In the genomic region with DNA sequence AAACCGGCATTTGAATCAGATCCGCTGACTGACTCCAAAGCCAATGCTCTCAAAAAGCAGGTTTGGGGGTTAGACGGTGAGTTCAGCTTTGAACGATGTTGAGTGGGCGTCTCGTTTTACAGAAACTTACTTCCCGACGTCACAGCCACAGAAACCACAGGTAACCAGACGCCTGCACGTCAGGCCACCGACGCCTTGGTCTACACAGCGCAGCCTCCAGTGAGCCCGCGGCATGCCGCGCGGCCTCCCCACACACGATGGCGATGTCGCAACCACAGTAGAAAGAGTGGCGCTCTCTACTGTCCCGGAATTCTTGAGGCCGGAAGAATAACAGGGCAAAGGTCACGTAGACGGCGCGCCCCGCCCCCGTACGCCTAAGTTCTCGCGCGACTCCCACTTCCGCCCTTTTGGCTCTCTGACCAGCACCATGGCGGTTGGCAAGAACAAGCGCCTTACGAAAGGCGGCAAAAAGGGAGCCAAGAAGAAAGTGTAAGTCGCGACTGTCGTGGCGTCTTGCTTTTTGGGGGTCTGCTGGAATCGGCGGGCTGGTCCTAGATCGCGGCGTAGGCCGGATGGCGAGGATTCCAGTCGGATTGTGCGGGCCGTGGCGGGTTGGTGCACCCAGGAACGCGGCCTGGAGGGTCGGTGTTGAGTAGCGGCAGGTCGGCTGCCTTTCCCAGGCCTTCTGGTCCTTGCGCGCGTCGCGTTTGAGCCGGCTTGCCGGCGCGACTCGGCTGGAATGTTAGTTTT, we compare ENCODE assay signal across 1 cellular context.
TF ChIP-seq lines count a peak whose summit lies in the region.

A gene (plus strand): TSS at position 403 of the 750 bp plus-strand sequence. CDS start 25 bp downstream, at position 428.

TF ChIP-seq in HepG2, 621 proteins besides CTCF, POLR2A, EP300 and RAD21 (continued from another document and continues in another):
- TF ChIP-seq ZNF350 (CRISPR knock-in tag; IDR thresholded peaks at IDR 0.05; ENCODE audit: borderline replicate concordance, low read depth) (peak; percentile 99), AGO1 (IDR thresholded peaks at IDR 0.05; ENCODE audit: low read depth, low read length, poor library complexity, severe bottlenecking) (no peak), PPARG (CRISPR knock-in tag; conservative IDR thresholded peaks at IDR 0.05) (peak; percentile 94), ZNF510 (CRISPR knock-in tag; IDR thresholded peaks at IDR 0.05; ENCODE audit: low read depth) (no peak), ZNF383 (CRISPR knock-in tag; IDR thresholded peaks at IDR 0.05; ENCODE audit: borderline replicate concordance) (no peak; the same call in 1 of the 2 replicates), ZMYM2 (CRISPR knock-in tag; IDR thresholded peaks at IDR 0.05) (no peak; the same call in 1 of the 2 replicates), JUND (CRISPR knock-in tag; IDR thresholded peaks at IDR 0.05) (peak; percentile 43; the same call in 1 of the 2 replicates), ZNF839 (CRISPR knock-in tag; IDR thresholded peaks at IDR 0.05; ENCODE audit: borderline replicate concordance) (peak; percentile 96; the same call in 1 of the 2 replicates), NAIF1 (CRISPR knock-in tag; IDR thresholded peaks at IDR 0.05; ENCODE audit: borderline replicate concordance) (no peak), KLF11 (CRISPR knock-in tag; IDR thresholded peaks at IDR 0.05) (peak; percentile 78), JDP2 (CRISPR knock-in tag; IDR thresholded peaks at IDR 0.05; ENCODE audit: borderline replicate concordance) (0 out of 2 replicates have a peak, but pooled peaks have one; percentile 69), RFX3 (CRISPR knock-in tag; IDR thresholded peaks at IDR 0.05) (no peak), KAT7 (CRISPR knock-in tag; IDR thresholded peaks at IDR 0.05; ENCODE audit: borderline replicate concordance) (peak; percentile 88), LCORL (IDR thresholded peaks at IDR 0.05) (no peak), LCORL (CRISPR knock-in tag; IDR thresholded peaks at IDR 0.05) (peak; percentile 89), ZNF670 (CRISPR knock-in tag; IDR thresholded peaks at IDR 0.05; ENCODE audit: borderline replicate concordance) (peak; percentile 99), ZNF136 (CRISPR knock-in tag; IDR thresholded peaks at IDR 0.05; ENCODE audit: low read depth) (peak; percentile 79), ZNF577 (CRISPR knock-in tag; IDR thresholded peaks at IDR 0.05; ENCODE audit: borderline replicate concordance, low read depth) (no peak), ZNF44 (CRISPR knock-in tag; IDR thresholded peaks at IDR 0.05) (peak; percentile 63; the same call in 1 of the 2 replicates), ARNT2 (CRISPR knock-in tag; IDR thresholded peaks at IDR 0.05; ENCODE audit: low read depth) (peak; percentile 95; the same call in 1 of the 2 replicates)
- TF ChIP-seq, protein P1, sequence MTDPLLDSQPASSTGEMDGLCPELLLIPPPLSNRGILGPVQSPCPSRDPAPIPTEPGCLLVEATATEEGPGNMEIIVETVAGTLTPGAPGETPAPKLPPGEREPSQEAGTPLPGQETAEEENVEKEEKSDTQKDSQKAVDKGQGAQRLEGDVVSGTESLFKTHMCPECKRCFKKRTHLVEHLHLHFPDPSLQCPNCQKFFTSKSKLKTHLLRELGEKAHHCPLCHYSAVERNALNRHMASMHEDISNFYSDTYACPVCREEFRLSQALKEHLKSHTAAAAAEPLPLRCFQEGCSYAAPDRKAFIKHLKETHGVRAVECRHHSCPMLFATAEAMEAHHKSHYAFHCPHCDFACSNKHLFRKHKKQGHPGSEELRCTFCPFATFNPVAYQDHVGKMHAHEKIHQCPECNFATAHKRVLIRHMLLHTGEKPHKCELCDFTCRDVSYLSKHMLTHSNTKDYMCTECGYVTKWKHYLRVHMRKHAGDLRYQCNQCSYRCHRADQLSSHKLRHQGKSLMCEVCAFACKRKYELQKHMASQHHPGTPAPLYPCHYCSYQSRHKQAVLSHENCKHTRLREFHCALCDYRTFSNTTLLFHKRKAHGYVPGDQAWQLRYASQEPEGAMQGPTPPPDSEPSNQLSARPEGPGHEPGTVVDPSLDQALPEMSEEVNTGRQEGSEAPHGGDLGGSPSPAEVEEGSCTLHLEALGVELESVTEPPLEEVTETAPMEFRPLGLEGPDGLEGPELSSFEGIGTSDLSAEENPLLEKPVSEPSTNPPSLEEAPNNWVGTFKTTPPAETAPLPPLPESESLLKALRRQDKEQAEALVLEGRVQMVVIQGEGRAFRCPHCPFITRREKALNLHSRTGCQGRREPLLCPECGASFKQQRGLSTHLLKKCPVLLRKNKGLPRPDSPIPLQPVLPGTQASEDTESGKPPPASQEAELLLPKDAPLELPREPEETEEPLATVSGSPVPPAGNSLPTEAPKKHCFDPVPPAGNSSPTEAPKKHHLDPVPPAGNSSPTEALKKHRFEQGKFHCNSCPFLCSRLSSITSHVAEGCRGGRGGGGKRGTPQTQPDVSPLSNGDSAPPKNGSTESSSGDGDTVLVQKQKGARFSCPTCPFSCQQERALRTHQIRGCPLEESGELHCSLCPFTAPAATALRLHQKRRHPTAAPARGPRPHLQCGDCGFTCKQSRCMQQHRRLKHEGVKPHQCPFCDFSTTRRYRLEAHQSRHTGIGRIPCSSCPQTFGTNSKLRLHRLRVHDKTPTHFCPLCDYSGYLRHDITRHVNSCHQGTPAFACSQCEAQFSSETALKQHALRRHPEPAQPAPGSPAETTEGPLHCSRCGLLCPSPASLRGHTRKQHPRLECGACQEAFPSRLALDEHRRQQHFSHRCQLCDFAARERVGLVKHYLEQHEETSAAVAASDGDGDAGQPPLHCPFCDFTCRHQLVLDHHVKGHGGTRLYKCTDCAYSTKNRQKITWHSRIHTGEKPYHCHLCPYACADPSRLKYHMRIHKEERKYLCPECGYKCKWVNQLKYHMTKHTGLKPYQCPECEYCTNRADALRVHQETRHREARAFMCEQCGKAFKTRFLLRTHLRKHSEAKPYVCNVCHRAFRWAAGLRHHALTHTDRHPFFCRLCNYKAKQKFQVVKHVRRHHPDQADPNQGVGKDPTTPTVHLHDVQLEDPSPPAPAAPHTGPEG (CRISPR knock-in tag; IDR thresholded peaks at IDR 0.05), result no peak
- TF ChIP-seq, protein P2, sequence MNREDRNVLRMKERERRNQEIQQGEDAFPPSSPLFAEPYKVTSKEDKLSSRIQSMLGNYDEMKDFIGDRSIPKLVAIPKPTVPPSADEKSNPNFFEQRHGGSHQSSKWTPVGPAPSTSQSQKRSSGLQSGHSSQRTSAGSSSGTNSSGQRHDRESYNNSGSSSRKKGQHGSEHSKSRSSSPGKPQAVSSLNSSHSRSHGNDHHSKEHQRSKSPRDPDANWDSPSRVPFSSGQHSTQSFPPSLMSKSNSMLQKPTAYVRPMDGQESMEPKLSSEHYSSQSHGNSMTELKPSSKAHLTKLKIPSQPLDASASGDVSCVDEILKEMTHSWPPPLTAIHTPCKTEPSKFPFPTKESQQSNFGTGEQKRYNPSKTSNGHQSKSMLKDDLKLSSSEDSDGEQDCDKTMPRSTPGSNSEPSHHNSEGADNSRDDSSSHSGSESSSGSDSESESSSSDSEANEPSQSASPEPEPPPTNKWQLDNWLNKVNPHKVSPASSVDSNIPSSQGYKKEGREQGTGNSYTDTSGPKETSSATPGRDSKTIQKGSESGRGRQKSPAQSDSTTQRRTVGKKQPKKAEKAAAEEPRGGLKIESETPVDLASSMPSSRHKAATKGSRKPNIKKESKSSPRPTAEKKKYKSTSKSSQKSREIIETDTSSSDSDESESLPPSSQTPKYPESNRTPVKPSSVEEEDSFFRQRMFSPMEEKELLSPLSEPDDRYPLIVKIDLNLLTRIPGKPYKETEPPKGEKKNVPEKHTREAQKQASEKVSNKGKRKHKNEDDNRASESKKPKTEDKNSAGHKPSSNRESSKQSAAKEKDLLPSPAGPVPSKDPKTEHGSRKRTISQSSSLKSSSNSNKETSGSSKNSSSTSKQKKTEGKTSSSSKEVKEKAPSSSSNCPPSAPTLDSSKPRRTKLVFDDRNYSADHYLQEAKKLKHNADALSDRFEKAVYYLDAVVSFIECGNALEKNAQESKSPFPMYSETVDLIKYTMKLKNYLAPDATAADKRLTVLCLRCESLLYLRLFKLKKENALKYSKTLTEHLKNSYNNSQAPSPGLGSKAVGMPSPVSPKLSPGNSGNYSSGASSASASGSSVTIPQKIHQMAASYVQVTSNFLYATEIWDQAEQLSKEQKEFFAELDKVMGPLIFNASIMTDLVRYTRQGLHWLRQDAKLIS (CRISPR knock-in tag; IDR thresholded peaks at IDR 0.05), result no peak
- TF ChIP-seq, protein P3, sequence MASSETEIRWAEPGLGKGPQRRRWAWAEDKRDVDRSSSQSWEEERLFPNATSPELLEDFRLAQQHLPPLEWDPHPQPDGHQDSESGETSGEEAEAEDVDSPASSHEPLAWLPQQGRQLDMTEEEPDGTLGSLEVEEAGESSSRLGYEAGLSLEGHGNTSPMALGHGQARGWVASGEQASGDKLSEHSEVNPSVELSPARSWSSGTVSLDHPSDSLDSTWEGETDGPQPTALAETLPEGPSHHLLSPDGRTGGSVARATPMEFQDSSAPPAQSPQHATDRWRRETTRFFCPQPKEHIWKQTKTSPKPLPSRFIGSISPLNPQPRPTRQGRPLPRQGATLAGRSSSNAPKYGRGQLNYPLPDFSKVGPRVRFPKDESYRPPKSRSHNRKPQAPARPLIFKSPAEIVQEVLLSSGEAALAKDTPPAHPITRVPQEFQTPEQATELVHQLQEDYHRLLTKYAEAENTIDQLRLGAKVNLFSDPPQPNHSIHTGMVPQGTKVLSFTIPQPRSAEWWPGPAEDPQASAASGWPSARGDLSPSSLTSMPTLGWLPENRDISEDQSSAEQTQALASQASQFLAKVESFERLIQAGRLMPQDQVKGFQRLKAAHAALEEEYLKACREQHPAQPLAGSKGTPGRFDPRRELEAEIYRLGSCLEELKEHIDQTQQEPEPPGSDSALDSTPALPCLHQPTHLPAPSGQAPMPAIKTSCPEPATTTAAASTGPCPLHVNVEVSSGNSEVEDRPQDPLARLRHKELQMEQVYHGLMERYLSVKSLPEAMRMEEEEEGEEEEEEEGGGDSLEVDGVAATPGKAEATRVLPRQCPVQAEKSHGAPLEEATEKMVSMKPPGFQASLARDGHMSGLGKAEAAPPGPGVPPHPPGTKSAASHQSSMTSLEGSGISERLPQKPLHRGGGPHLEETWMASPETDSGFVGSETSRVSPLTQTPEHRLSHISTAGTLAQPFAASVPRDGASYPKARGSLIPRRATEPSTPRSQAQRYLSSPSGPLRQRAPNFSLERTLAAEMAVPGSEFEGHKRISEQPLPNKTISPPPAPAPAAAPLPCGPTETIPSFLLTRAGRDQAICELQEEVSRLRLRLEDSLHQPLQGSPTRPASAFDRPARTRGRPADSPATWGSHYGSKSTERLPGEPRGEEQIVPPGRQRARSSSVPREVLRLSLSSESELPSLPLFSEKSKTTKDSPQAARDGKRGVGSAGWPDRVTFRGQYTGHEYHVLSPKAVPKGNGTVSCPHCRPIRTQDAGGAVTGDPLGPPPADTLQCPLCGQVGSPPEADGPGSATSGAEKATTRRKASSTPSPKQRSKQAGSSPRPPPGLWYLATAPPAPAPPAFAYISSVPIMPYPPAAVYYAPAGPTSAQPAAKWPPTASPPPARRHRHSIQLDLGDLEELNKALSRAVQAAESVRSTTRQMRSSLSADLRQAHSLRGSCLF (CRISPR knock-in tag; IDR thresholded peaks at IDR 0.05; ENCODE audit: borderline replicate concordance), result peak; percentile 91; the same call in 1 of the 2 replicates
- TF ChIP-seq, protein P4, sequence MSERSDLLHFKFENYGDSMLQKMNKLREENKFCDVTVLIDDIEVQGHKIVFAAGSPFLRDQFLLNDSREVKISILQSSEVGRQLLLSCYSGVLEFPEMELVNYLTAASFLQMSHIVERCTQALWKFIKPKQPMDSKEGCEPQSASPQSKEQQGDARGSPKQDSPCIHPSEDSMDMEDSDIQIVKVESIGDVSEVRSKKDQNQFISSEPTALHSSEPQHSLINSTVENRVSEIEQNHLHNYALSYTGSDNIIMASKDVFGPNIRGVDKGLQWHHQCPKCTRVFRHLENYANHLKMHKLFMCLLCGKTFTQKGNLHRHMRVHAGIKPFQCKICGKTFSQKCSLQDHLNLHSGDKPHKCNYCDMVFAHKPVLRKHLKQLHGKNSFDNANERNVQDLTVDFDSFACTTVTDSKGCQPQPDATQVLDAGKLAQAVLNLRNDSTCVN (CRISPR knock-in tag; IDR thresholded peaks at IDR 0.05; ENCODE audit: borderline replicate concordance), result peak; percentile 45; the same call in 1 of the 2 replicates
- TF ChIP-seq, protein P5, sequence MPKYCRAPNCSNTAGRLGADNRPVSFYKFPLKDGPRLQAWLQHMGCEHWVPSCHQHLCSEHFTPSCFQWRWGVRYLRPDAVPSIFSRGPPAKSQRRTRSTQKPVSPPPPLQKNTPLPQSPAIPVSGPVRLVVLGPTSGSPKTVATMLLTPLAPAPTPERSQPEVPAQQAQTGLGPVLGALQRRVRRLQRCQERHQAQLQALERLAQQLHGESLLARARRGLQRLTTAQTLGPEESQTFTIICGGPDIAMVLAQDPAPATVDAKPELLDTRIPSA (CRISPR knock-in tag; IDR thresholded peaks at IDR 0.05; ENCODE audit: borderline replicate concordance), result no peak
- TF ChIP-seq, protein P6, sequence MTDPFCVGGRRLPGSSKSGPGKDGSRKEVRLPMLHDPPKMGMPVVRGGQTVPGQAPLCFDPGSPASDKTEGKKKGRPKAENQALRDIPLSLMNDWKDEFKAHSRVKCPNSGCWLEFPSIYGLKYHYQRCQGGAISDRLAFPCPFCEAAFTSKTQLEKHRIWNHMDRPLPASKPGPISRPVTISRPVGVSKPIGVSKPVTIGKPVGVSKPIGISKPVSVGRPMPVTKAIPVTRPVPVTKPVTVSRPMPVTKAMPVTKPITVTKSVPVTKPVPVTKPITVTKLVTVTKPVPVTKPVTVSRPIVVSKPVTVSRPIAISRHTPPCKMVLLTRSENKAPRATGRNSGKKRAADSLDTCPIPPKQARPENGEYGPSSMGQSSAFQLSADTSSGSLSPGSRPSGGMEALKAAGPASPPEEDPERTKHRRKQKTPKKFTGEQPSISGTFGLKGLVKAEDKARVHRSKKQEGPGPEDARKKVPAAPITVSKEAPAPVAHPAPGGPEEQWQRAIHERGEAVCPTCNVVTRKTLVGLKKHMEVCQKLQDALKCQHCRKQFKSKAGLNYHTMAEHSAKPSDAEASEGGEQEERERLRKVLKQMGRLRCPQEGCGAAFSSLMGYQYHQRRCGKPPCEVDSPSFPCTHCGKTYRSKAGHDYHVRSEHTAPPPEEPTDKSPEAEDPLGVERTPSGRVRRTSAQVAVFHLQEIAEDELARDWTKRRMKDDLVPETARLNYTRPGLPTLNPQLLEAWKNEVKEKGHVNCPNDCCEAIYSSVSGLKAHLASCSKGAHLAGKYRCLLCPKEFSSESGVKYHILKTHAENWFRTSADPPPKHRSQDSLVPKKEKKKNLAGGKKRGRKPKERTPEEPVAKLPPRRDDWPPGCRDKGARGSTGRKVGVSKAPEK (CRISPR knock-in tag; IDR thresholded peaks at IDR 0.05; ENCODE audit: borderline replicate concordance), result peak; percentile 76; the same call in 1 of the 2 replicates
- TF ChIP-seq, protein P7, sequence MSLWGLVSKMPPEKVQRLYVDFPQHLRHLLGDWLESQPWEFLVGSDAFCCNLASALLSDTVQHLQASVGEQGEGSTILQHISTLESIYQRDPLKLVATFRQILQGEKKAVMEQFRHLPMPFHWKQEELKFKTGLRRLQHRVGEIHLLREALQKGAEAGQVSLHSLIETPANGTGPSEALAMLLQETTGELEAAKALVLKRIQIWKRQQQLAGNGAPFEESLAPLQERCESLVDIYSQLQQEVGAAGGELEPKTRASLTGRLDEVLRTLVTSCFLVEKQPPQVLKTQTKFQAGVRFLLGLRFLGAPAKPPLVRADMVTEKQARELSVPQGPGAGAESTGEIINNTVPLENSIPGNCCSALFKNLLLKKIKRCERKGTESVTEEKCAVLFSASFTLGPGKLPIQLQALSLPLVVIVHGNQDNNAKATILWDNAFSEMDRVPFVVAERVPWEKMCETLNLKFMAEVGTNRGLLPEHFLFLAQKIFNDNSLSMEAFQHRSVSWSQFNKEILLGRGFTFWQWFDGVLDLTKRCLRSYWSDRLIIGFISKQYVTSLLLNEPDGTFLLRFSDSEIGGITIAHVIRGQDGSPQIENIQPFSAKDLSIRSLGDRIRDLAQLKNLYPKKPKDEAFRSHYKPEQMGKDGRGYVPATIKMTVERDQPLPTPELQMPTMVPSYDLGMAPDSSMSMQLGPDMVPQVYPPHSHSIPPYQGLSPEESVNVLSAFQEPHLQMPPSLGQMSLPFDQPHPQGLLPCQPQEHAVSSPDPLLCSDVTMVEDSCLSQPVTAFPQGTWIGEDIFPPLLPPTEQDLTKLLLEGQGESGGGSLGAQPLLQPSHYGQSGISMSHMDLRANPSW (CRISPR knock-in tag; IDR thresholded peaks at IDR 0.05; ENCODE audit: borderline replicate concordance), result peak; percentile 57; the same call in 1 of the 2 replicates
